Comparison of ENCODE assay signal across 16 cellular contexts in genomic region chr5:14487896-14488570, GRCh38.
DNase-seq lines count a peak whose midpoint lies in the region; ATAC-seq and TF ChIP-seq lines count a peak whose summit lies in the region.
"Had no signal": no experiment of that assay in that cellular context is flagged by ENCODE, and none has a peak within 500 bp of the region (broad histone marks: within the 10 kb centered on the region; RNA-seq: fewer than 3 reads in every experiment).

No MANE protein-coding gene starts in this region.

- H4K8ac ChIP-seq in neuronal stem cell (ENCODE audit: low read depth, low read length): no peak overlapping the region

- no peaks in the 10 kb centered on the region for H3K79me2 ChIP-seq in GM23338 (replicated peaks; ENCODE audit: insufficient read depth)

- H3K4me3 ChIP-seq in GM23338 (peak overlapping the region; percentile 63), neuronal stem cell (ENCODE audit: low read length in 2 of 2) (no peak overlapping the region)

- H3K27me3 ChIP-seq in GM23338 (ENCODE audit: insufficient read depth) (0 out of 2 replicates have a peak, but pooled peaks cover 5% of the 10 kb centered on the region), neuronal stem cell (ENCODE audit: control insufficient read depth in 3 of 3, insufficient read depth in 3 of 3, low read depth in 1 of 3, low read length in 3 of 3) (no peaks in the 10 kb centered on the region)

- POLR2A ChIA-PET in WTC11 (lab: Charles Lee): interaction anchor here (0.6 kb wide), 1 partner anchor 101 kb away, joined by 3 read pairs; no protein-coding TSS in a partner anchor

- peak; percentile 73 for DNase-seq in GM23338 (ENCODE audit: low spot score)
- peak; percentile 54 for DNase-seq in WTC11 (ENCODE audit: low spot score)
- DNase-seq in glutamatergic neuron: no peak
- DNase-seq in neuronal stem cell (ENCODE audit: low spot score): no peak
- DNase-seq in GF-D8 (lab: John Stamatoyannopoulos, UW): no peak
- DNase-seq in DMS79 treated with DMSO at 0.1 percent for 48 hours (lab: John Stamatoyannopoulos, UW): no peak
- DNase-seq in SIG-M5 treated with dmso at 0.1 percent for 504 hours (lab: John Stamatoyannopoulos, UW; ENCODE audit: unreplicated experiment): no peak
- DNase-seq: CD4-positive, alpha-beta memory T cell; HCEC 1CT; IMR-90; NCI-H187; NCI-H69; NK-92 treated with Interleukin-12 subunit alpha and Interleukin-12 subunit beta, amount 100 ng/mL, for 24 hours; SHP77 treated with DMSO at 0.1 percent for 48 hours had no signal

- H3K14ac ChIP-seq in neuronal stem cell (ENCODE audit: low read length): no peak overlapping the region

- H3K4me3 Mint-ChIP-seq in GM23338: peak overlapping the region; percentile 65
- H3K4me3 Mint-ChIP-seq in WTC11: peak overlapping the region; percentile 35
- peak overlapping the region; percentile 8 for H3K4me3 Mint-ChIP-seq in glutamatergic neuron (ENCODE audit: unreplicated experiment)
- H3K4me3 Mint-ChIP-seq: B cell; CD4-positive, alpha-beta memory T cell had no signal

- H3K27ac Mint-ChIP-seq in GM23338: no peak overlapping the region
- H3K27ac Mint-ChIP-seq in WTC11: no peak overlapping the region
- peak overlapping the region; percentile 23 for H3K27ac Mint-ChIP-seq in glutamatergic neuron (ENCODE audit: unreplicated experiment)
- H3K27ac Mint-ChIP-seq: B cell; CD4-positive, alpha-beta memory T cell had no signal

- H3K9me3 Mint-ChIP-seq in GM23338 (no peaks in the 10 kb centered on the region; the same call in 2 of the 3 replicates), WTC11 (no peaks in the 10 kb centered on the region), glutamatergic neuron (ENCODE audit: unreplicated experiment) (peaks cover 9% of the 10 kb centered on the region)
- H3K9me3 Mint-ChIP-seq: CD4-positive, alpha-beta memory T cell had no signal

- H3K27ac ChIP-seq in GM23338 (ENCODE audit: low read depth): no peak overlapping the region
- no peak overlapping the region for H3K27ac ChIP-seq in neuronal stem cell (replicated peaks; ENCODE audit: low read length)

- no peaks in the 10 kb centered on the region for H3K9me2 ChIP-seq in GM23338 (ENCODE audit: insufficient read depth)

- no peak overlapping the region for H2BK15ac ChIP-seq in neuronal stem cell (ENCODE audit: low read length)

- H3K18ac ChIP-seq in neuronal stem cell (ENCODE audit: low read length): no peak overlapping the region

- no peak overlapping the region for H3K9ac ChIP-seq in neuronal stem cell (ENCODE audit: low read depth, low read length, poor library complexity)

- H3K4me2 ChIP-seq in GM23338: peak overlapping the region; percentile 82
- no peak overlapping the region for H3K4me2 ChIP-seq in neuronal stem cell (ENCODE audit: insufficient read depth, low read length, poor library complexity, severe bottlenecking)

- peaks cover 3% of the 10 kb centered on the region for H3K79me1 ChIP-seq in neuronal stem cell (ENCODE audit: low read depth, low read length)

- H3K4me1 ChIP-seq in GM23338 (ENCODE audit: insufficient read depth) (peaks cover 4% of the 10 kb centered on the region; the same call in 1 of the 2 replicates), neuronal stem cell (ENCODE audit: control insufficient read depth in 2 of 2, insufficient read depth in 1 of 2, low read depth in 1 of 2, low read length in 2 of 2) (no peaks in the 10 kb centered on the region)

- TF ChIP-seq CTCF in GM23338 (conservative IDR thresholded peaks at IDR 0.05; ENCODE audit: low read depth in 2 of 2) (peak in 1 of 2 experiments; percentile 31; a peak in 1 of 4 replicates), WTC11 (IDR thresholded peaks at IDR 0.05) (no peak), glutamatergic neuron (IDR thresholded peaks at IDR 0.05; ENCODE audit: partially characterized antibody, unreplicated experiment) (no peak)

- H4K91ac ChIP-seq in neuronal stem cell (ENCODE audit: low read depth, low read length, poor library complexity): no peak overlapping the region

- no peaks in the 10 kb centered on the region for H4K20me1 ChIP-seq in GM23338 (replicated peaks; ENCODE audit: insufficient read depth)

- peak; percentile 78 for ATAC-seq in GM23338
- ATAC-seq in WTC11: peak; percentile 50
- ATAC-seq in GM18519 (IDR thresholded peaks at IDR 0.05; ENCODE audit: low FRiP score, unreplicated experiment): no peak

- peak overlapping the region; percentile 25 for H3K23ac ChIP-seq in neuronal stem cell (ENCODE audit: low read depth, low read length, poor library complexity)

- H3K36me3 Mint-ChIP-seq in GM23338 (ENCODE audit: low read depth) (peaks cover 47% of the 10 kb centered on the region), WTC11 (peaks cover 38% of the 10 kb centered on the region), glutamatergic neuron (ENCODE audit: unreplicated experiment) (peaks cover 14% of the 10 kb centered on the region)

- no peak overlapping the region for H2BK12ac ChIP-seq in neuronal stem cell (ENCODE audit: low read length)

- WGBS in neuronal stem cell (ENCODE audit: extremely low coverage in 2 of 2, insufficient read length in 2 of 2, insufficient replicate concordance in 1 of 2), 2 donors: no CpG with 5 or more reads among the region's 61 CpGs

- CTCF ChIA-PET in WTC11 (lab: Charles Lee): interaction anchor here (2.3 to 2.4 kb wide), 2 partner anchors 17 to 160 kb away, joined by 10 to 12 read pairs; no protein-coding TSS in a partner anchor

- peaks cover 0 to under 1% of the 10 kb centered on the region in 2 donors for H3K9me3 ChIP-seq in neuronal stem cell (replicated peaks in 1 of 2; ENCODE audit: control insufficient read depth in 2 of 2, insufficient read depth in 1 of 2, low read depth in 1 of 2, low read length in 2 of 2)

- H3K4ac ChIP-seq in neuronal stem cell (ENCODE audit: low read length): no peak overlapping the region

- H3K27me3 Mint-ChIP-seq in GM23338 (ENCODE audit: insufficient read depth, low read depth, poor library complexity): peaks cover 14% of the 10 kb centered on the region
- H3K27me3 Mint-ChIP-seq in WTC11 (ENCODE audit: low read depth): no peaks in the 10 kb centered on the region
- peaks cover 10% of the 10 kb centered on the region for H3K27me3 Mint-ChIP-seq in glutamatergic neuron (ENCODE audit: unreplicated experiment)
- H3K27me3 Mint-ChIP-seq: B cell; CD4-positive, alpha-beta memory T cell had no signal

- H3K4me1 Mint-ChIP-seq in GM23338: peaks cover 11% of the 10 kb centered on the region
- peaks cover 5% of the 10 kb centered on the region for H3K4me1 Mint-ChIP-seq in WTC11
- H3K4me1 Mint-ChIP-seq in glutamatergic neuron (ENCODE audit: low read depth, unreplicated experiment): peaks cover 15% of the 10 kb centered on the region
- H3K4me1 Mint-ChIP-seq: B cell had no signal

- peaks cover 18% of the 10 kb centered on the region for H3K36me3 ChIP-seq in GM23338 (ENCODE audit: insufficient read depth)
- H3K36me3 ChIP-seq in neuronal stem cell (replicated peaks in 1 of 2; ENCODE audit: control insufficient read depth in 2 of 2, insufficient read depth in 2 of 2, low read length in 2 of 2): peaks cover 47 to 93% of the 10 kb centered on the region in 2 donors

- H2BK5ac ChIP-seq in neuronal stem cell (ENCODE audit: low read length): no peak overlapping the region

- peak overlapping the region; percentile 80 for H2AFZ ChIP-seq in GM23338
- no peak overlapping the region for H2AFZ ChIP-seq in neuronal stem cell (ENCODE audit: low read length)

- H2BK120ac ChIP-seq in neuronal stem cell (ENCODE audit: low read depth, low read length): no peak overlapping the region

- H3F3A ChIP-seq in GM23338 (replicated peaks; ENCODE audit: low read depth): 0 out of 2 replicates have a peak, but pooled peaks cover 5% of the 10 kb centered on the region

- H2AK5ac ChIP-seq in neuronal stem cell (ENCODE audit: low read depth, low read length): no peak overlapping the region

TF ChIP-seq in GM23338, 12 proteins besides CTCF, POLR2A, EP300 and RAD21:
- no peak for TF ChIP-seq ZNF331 (CRISPR knock-in tag; IDR thresholded peaks at IDR 0.05; ENCODE audit: low read depth)
- no peak for TF ChIP-seq POLR2AphosphoS5 (IDR thresholded peaks at IDR 0.05; ENCODE audit: low read depth)
TF ChIP-seq in GM23338: peak in this region for 0.

TF ChIP-seq in WTC11, 78 proteins besides CTCF, POLR2A, EP300 and RAD21:
- TF ChIP-seq ZNF425 (CRISPR knock-in tag; conservative IDR thresholded peaks at IDR 0.05) (no peak), FOXP1 (CRISPR knock-in tag; IDR thresholded peaks at IDR 0.05; ENCODE audit: borderline replicate concordance) (no peak), TEAD1 (CRISPR knock-in tag; IDR thresholded peaks at IDR 0.05) (no peak)
TF ChIP-seq in WTC11: peak in this region for 0.

Comparison
In these comparisons a context has a peak if more than half of its experiments do, and no peak if none do; other contexts are left out.
1. DNase-seq: peak in GM23338 (single experiment) and WTC11 (single experiment); none in glutamatergic neuron (single experiment), neuronal stem cell (single experiment), GF-D8 (single experiment), DMS79 treated with DMSO at 0.1 percent for 48 hours (single experiment) and SIG-M5 treated with dmso at 0.1 percent for 504 hours (single experiment).
2. H3K4me3 Mint-ChIP-seq: peak in every context shown above with its lines; median percentile 65 in GM23338; 35 in WTC11; 8 in glutamatergic neuron.